In the genomic region with DNA sequence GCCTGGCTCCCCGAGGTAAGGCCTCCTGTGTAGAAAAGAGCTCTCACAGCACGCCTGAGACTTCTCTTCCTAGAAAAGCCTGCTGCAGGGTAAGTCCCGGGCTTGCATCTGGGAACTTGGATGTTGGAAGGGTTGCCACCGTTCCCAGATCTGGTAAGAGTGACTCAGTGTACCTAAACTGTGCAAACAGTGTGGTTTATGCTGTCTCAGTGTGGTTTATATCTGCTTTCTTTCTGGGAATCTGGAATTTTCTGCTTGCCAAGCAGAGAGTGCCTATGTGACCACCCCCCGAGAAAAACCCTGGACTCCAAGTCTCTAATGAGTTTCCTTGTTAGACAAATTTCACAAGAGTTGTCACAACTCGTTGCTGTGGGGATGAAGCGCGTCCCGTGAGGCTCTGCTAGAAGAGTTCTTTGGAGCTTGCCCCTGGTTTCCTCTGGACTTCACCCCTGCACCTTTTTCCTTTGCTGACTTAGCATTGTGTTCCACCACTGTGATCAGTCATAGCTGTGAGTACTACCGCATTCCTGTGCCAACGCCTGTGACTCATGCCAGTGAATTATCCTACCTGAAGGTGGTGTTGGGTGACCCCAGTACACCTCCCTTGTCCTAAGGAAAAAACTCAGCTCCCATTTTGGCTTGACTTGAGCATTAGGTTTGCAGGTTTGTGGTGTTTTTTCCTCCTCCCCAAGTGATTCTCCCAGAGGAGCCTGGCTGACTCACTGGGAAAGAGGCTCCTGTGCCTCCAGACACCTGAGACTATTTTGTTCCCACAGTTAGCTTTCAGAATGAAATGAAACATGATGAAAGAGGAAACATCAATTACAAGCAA, we compare ENCODE assay signal across 8 cellular contexts. TPM values are rescaled to one million over a fixed set of nuclear protein-coding genes. Genes with fewer than 3 reads are reported as not detected.
A peak's percentile ranks its signal among the peaks of the same experiment; 100 is the strongest.
DNase-seq lines count a peak whose midpoint lies in the region; ATAC-seq and TF ChIP-seq lines count a peak whose summit lies in the region.

No MANE protein-coding gene starts in this region.

- TF ChIP-seq CTCF in IMR-90 (conservative IDR thresholded peaks at IDR 0.05; ENCODE audit: low read depth, low read length) (no peak), omental fat pad (IDR thresholded peaks at IDR 0.05) (no peak)

- H2AK9ac ChIP-seq in IMR-90 (replicated peaks; ENCODE audit: low read depth, low read length, poor library complexity), result no peak overlapping the region

- CTCF ChIA-PET in IMR-90 (lab: Yijun Ruan, JAX), result interaction anchor here (1.8 kb wide), 1 partner anchor 13 kb away, joined by 6 read pairs; no protein-coding TSS in a partner anchor

- TF ChIP-seq RAD21 in IMR-90 (IDR thresholded peaks at IDR 0.05; ENCODE audit: low read length), result no peak

- peaks cover 3% of the 10 kb centered on the region; the same call in 1 of the 2 replicates for H3K9me1 ChIP-seq in IMR-90 (ENCODE audit: insufficient read depth, low read length)

- H2BK5ac ChIP-seq in IMR-90 (ENCODE audit: low read depth, low read length, poor library complexity, severe bottlenecking), result no peak overlapping the region

- no peak overlapping the region; the same call in 1 of the 2 replicates for H4K5ac ChIP-seq in IMR-90 (ENCODE audit: low read depth, low read length)

- H2AFZ ChIP-seq in IMR-90 (replicated peaks; ENCODE audit: low read length, poor library complexity), result no peak overlapping the region

- H2BK15ac ChIP-seq in IMR-90 (ENCODE audit: low read depth, low read length), result no peak overlapping the region

- ATAC-seq in IMR-90 (ENCODE audit: low read depth) (no peak), omental fat pad (ENCODE audit: low FRiP score) (peak; percentile 17)

- intact Hi-C loops in IMR-90 (cut with micrococcal nuclease), result no loop called here
- intact Hi-C loops in dendritic cell treated with granulocyte-macrophage colony-stimulating factor and Interleukin-4, amounts not matched to agents 40 ng/mL and 50 ng/mL, for 4 days (cut with micrococcal nuclease), result no loop called here

- H3K18ac ChIP-seq in IMR-90 (ENCODE audit: low read depth, low read length), result peak overlapping the region; percentile 40; the same call in 1 of the 2 replicates

- no peak for TF ChIP-seq POLR2A in IMR-90 (IDR thresholded peaks at IDR 0.05; ENCODE audit: low read depth, low read length)

- H3K79me1 ChIP-seq in IMR-90 (ENCODE audit: low read depth in 1 of 2, low read length in 2 of 2), result no peaks in the 10 kb centered on the region

- peak overlapping the region; percentile 74 for H3K27ac Mint-ChIP-seq in dendritic cell treated with granulocyte-macrophage colony-stimulating factor and Interleukin-4, amounts not matched to agents 40 ng/mL and 50 ng/mL, for 4 days

- H3K4me1 Mint-ChIP-seq in dendritic cell treated with granulocyte-macrophage colony-stimulating factor and Interleukin-4, amounts not matched to agents 40 ng/mL and 50 ng/mL, for 4 days (ENCODE audit: low read depth), result peaks cover 38% of the 10 kb centered on the region

- H2BK20ac ChIP-seq in IMR-90 (ENCODE audit: low read depth, low read length), result no peak overlapping the region; the same call in 1 of the 2 replicates

- H3K4me3 Mint-ChIP-seq in dendritic cell treated with granulocyte-macrophage colony-stimulating factor and Interleukin-4, amounts not matched to agents 40 ng/mL and 50 ng/mL, for 4 days, result no peak overlapping the region

- H2BK120ac ChIP-seq in IMR-90 (ENCODE audit: low read depth, low read length), result no peak overlapping the region; the same call in 1 of the 2 replicates

- H3K4me1 ChIP-seq in IMR-90 (ENCODE audit: control insufficient read depth, insufficient read depth, low read length), result peaks cover 22% of the 10 kb centered on the region; the same call in 1 of the 2 replicates

- H3K9me3 ChIP-seq in IMR-90 (ENCODE audit: control insufficient read depth, insufficient read depth, low read length), result no peaks in the 10 kb centered on the region

- H3K27me3 Mint-ChIP-seq in dendritic cell treated with granulocyte-macrophage colony-stimulating factor and Interleukin-4, amounts not matched to agents 40 ng/mL and 50 ng/mL, for 4 days, result no peaks in the 10 kb centered on the region

- no peak overlapping the region for H4K8ac ChIP-seq in IMR-90 (ENCODE audit: low read depth in 2 of 2, low read length in 2 of 2)

- no peak overlapping the region for H4K91ac ChIP-seq in IMR-90 (ENCODE audit: insufficient read depth, low read depth, low read length)

- H3K56ac ChIP-seq in IMR-90 (ENCODE audit: extremely low read depth, insufficient read depth, low read length), result no peak overlapping the region

- H3K27me3 ChIP-seq in IMR-90 (ENCODE audit: control insufficient read depth, insufficient read depth, low read length), result no peaks in the 10 kb centered on the region

- POLR2A ChIA-PET in IMR-90 (lab: Charles Lee; ENCODE audit: unreplicated experiment), result no interaction called here

- no peak overlapping the region for H3K27ac ChIP-seq in IMR-90 (ENCODE audit: insufficient read depth, low read length)

- WGBS in IMR-90 (ENCODE audit: extremely low coverage in 2 of 2, insufficient read length in 1 of 2), 2 experiments, result 87% methylated on average over 5 of the region's 11 CpGs; no CpG with 5 or more reads in 1 of the 2 experiments

- peak overlapping the region; percentile 63; the same call in 1 of the 2 replicates for H2AK5ac ChIP-seq in IMR-90 (ENCODE audit: low read depth, low read length)

- H3K14ac ChIP-seq in IMR-90 (replicated peaks; ENCODE audit: low read depth, low read length), result no peak overlapping the region

- DNase-seq in NOMO-1 (lab: John Stamatoyannopoulos, UW; ENCODE audit: unreplicated experiment in 2 of 2), result peak; percentile 32 to 43
- no peak for DNase-seq in NOMO-1 treated with dmso at 0.1 percent for 144 hours (lab: John Stamatoyannopoulos, UW; ENCODE audit: unreplicated experiment)
- no peak for DNase-seq in IMR-90
- no peak for DNase-seq in omental fat pad (ENCODE audit: low spot score)
- DNase-seq in NCI-H1436 (lab: John Stamatoyannopoulos, UW), result no peak
- no peak for DNase-seq in SW 1271 (lab: John Stamatoyannopoulos, UW)
- no peak for DNase-seq in activated CD8-positive, alpha-beta memory T cell treated with anti-CD3 and anti-CD28 coated beads, Interleukin-2, amount 50 U/mL, for 48 hours

- no peak overlapping the region; the same call in 1 of the 2 replicates for H3K9ac ChIP-seq in IMR-90 (ENCODE audit: low read depth, low read length)

- no peak overlapping the region for H3K23ac ChIP-seq in IMR-90 (ENCODE audit: low read depth, low read length)

- no peak overlapping the region for H3K4me3 ChIP-seq in IMR-90 (ENCODE audit: insufficient read depth, low read depth, low read length)

- no peaks in the 10 kb centered on the region for H3K9me3 Mint-ChIP-seq in dendritic cell treated with granulocyte-macrophage colony-stimulating factor and Interleukin-4, amounts not matched to agents 40 ng/mL and 50 ng/mL, for 4 days

- no peak overlapping the region for H3K4me2 ChIP-seq in IMR-90 (ENCODE audit: low read depth, low read length)

- dilution Hi-C loops in IMR-90 (cut with HindIII; ENCODE audit: low sequenced_read_pairs, unreplicated experiment), result no loop called here

- peaks cover 42% of the 10 kb centered on the region for H3K36me3 Mint-ChIP-seq in dendritic cell treated with granulocyte-macrophage colony-stimulating factor and Interleukin-4, amounts not matched to agents 40 ng/mL and 50 ng/mL, for 4 days (ENCODE audit: low read depth)

- no peaks in the 10 kb centered on the region for H4K20me1 ChIP-seq in IMR-90 (ENCODE audit: insufficient read depth, low read length)

- BruUV-seq in IMR-90 (replicated peaks; lab: Mats Ljungman, UMichigan), result no TSS peak

- no peaks in the 10 kb centered on the region for H3K36me3 ChIP-seq in IMR-90 (ENCODE audit: control insufficient read depth, insufficient read depth, low read length)

- in situ Hi-C loops in IMR-90 (cut with MboI; ENCODE audit: low sequenced_read_pairs), result no loop called here

- H3K4ac ChIP-seq in IMR-90 (ENCODE audit: low read depth, low read length), result no peak overlapping the region

TF ChIP-seq in IMR-90, 13 proteins besides CTCF, POLR2A, EP300 and RAD21 (continues in another document):
- TF ChIP-seq MAFK (IDR thresholded peaks at IDR 0.05; ENCODE audit: low read depth, low read length) (no peak), RCOR1 (IDR thresholded peaks at IDR 0.05; ENCODE audit: insufficient replicate concordance, low read length) (no peak), CEBPB (IDR thresholded peaks at IDR 0.05; ENCODE audit: low read depth, low read length) (no peak), SMC3 (IDR thresholded peaks at IDR 0.05; ENCODE audit: low read depth, low read length) (no peak), MXI1 (IDR thresholded peaks at IDR 0.05; ENCODE audit: borderline replicate concordance, low read depth, low read length) (no peak), NFE2L2 (IDR thresholded peaks at IDR 0.05; ENCODE audit: low read depth, low read length) (no peak), MAZ (IDR thresholded peaks at IDR 0.05; ENCODE audit: borderline replicate concordance, low read depth, low read length) (no peak), CHD1 (IDR thresholded peaks at IDR 0.05; ENCODE audit: low read depth, low read length) (no peak), BHLHE40 (IDR thresholded peaks at IDR 0.05; ENCODE audit: low read depth, low read length) (no peak), FOS (IDR thresholded peaks at IDR 0.05; ENCODE audit: low read depth, low read length) (no peak), RFX5 (IDR thresholded peaks at IDR 0.05; ENCODE audit: low read depth, low read length) (no peak)
- TF ChIP-seq, protein P1, sequence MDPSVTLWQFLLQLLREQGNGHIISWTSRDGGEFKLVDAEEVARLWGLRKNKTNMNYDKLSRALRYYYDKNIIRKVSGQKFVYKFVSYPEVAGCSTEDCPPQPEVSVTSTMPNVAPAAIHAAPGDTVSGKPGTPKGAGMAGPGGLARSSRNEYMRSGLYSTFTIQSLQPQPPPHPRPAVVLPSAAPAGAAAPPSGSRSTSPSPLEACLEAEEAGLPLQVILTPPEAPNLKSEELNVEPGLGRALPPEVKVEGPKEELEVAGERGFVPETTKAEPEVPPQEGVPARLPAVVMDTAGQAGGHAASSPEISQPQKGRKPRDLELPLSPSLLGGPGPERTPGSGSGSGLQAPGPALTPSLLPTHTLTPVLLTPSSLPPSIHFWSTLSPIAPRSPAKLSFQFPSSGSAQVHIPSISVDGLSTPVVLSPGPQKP (IDR thresholded peaks at IDR 0.05; ENCODE audit: borderline replicate concordance, low read depth, low read length), result no peak

RNA-seq across cellular contexts. Expression of a gene that starts 14.5 kb away (rescaled TPM):
- total RNA-seq in IMR-90 (2012; rRNA removed), result 0.56 and 0.72 TPM in 2 replicates
- 1.0 and 2.1 TPM in 2 replicates for polyA plus RNA-seq in IMR-90 (2012; rRNA removed)
- polyA plus RNA-seq in IMR-90 (2012; cell fraction: cytosol; rRNA removed), result 1.2 and 1.3 TPM in 2 replicates
- polyA plus RNA-seq in IMR-90 (2012; cell fraction: nucleus; rRNA removed; ENCODE audit: low replicate concordance), result 1.6 and 1.8 TPM in 2 replicates
- total RNA-seq in omental fat pad, result 1 to 10 TPM; 4.7 to 8.5 (median 7.3) TPM

Comparison
In these comparisons a context has a peak if more than half of its experiments do, and no peak if none do; other contexts are left out.
1. DNase-seq: peak in NOMO-1 (2 of 2); none in NOMO-1 treated with dmso at 0.1 percent for 144 hours (single experiment), IMR-90 (single experiment), omental fat pad (single experiment), NCI-H1436 (single experiment), SW 1271 (0 of 2) and activated CD8-positive, alpha-beta memory T cell treated with anti-CD3 and anti-CD28 coated beads, Interleukin-2, amount 50 U/mL, for 48 hours (single experiment).